In the genomic region with DNA sequence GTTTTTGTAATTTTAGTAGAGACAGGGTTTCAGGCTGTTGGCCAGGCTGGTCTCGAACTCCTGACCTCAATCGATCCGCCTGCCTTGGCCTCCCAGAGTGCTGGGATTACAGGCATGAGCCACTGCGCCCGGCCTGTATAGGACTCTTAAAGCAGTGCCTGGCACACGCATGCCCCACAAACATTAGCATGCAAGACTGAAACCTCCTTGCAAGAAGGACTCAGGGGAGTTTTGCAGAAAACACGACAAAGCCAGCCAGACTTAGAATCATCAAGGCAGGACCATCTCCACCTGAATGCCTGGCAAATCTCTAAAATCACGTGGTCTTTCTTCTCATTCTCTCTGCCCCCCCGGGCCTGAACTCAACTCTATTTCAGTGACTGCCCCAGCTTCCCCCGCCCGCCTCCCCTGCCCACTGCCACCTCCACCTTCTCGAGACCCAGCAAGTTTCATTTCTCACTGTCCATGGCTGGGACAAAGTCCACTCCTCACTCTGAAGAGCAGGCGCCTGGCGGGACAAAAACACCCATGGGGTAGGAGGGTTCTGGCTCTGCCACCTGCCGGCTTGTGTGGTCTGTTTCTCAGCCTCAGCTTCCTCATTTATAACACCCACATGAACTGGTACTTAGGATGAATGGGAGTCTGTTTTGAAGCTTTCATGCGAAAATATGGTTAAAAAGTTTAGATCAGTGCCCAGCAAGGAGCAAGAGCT, we compare ENCODE assay signal across 9 cellular contexts. TPM values are rescaled to one million over a fixed set of nuclear protein-coding genes. Genes with fewer than 3 reads are reported as not detected.
DNase-seq lines count a peak whose midpoint lies in the region; ATAC-seq and TF ChIP-seq lines count a peak whose summit lies in the region.
"Had no signal": no experiment of that assay in that cellular context is flagged by ENCODE, and none has a peak within 500 bp of the region (broad histone marks: within the 10 kb centered on the region; RNA-seq: fewer than 3 reads in every experiment).

No MANE protein-coding gene starts in this region.

- H3K27ac ChIP-seq in CD4-positive, CD25-positive, alpha-beta regulatory T cell (ENCODE audit: insufficient read depth, low read length, poor library complexity, severe bottlenecking): peak overlapping the region; percentile 60
- peak overlapping the region; percentile 20 to 48 for H3K27ac ChIP-seq in mucosa of rectum (ENCODE audit: low read depth in 2 of 2, low read length in 2 of 2)

- peak overlapping the region; percentile 77 to 91 (median 83) for H3K27ac Mint-ChIP-seq in CD4-positive, CD25-positive, alpha-beta regulatory T cell
- peak overlapping the region; percentile 62 to 68 for H3K27ac Mint-ChIP-seq in activated naive CD4-positive, alpha-beta T cell treated with anti-CD3 and anti-CD28 coated beads, Interleukin-2, amount 50 U/mL, for 72 hours
- H3K27ac Mint-ChIP-seq in glutamatergic neuron (ENCODE audit: unreplicated experiment): no peak overlapping the region

- H3K9ac ChIP-seq in mucosa of rectum (ENCODE audit: low read depth in 1 of 2, low read length in 2 of 2): no peak overlapping the region

- peak overlapping the region; percentile 66 to 86 (median 82) for H3K4me3 Mint-ChIP-seq in CD4-positive, CD25-positive, alpha-beta regulatory T cell
- H3K4me3 Mint-ChIP-seq in glutamatergic neuron (ENCODE audit: unreplicated experiment): no peak overlapping the region

- no peaks in the 10 kb centered on the region for H3K9me3 Mint-ChIP-seq in CD4-positive, CD25-positive, alpha-beta regulatory T cell
- no peaks in the 10 kb centered on the region for H3K9me3 Mint-ChIP-seq in activated naive CD4-positive, alpha-beta T cell treated with anti-CD3 and anti-CD28 coated beads, Interleukin-2, amount 50 U/mL, for 72 hours
- peaks cover 3% of the 10 kb centered on the region for H3K9me3 Mint-ChIP-seq in glutamatergic neuron (ENCODE audit: unreplicated experiment)

- peak in 1 of 3 donors; percentile 20 for DNase-seq in CD4-positive, CD25-positive, alpha-beta regulatory T cell
- DNase-seq in H7 (peak; percentile 38), glutamatergic neuron (no peak), occipital lobe (lab: John Stamatoyannopoulos, UW) (no peak), NCI-H1092 treated with DMSO at 0.1 percent for 48 hours (lab: John Stamatoyannopoulos, UW) (no peak)
- no peak for DNase-seq in activated naive CD4-positive, alpha-beta T cell treated with anti-CD3 and anti-CD28 coated beads, Interleukin-2, amount 50 U/mL, for 72 hours (ENCODE audit: low spot score in 2 of 2)
- DNase-seq: NCI-H2029 had no signal

- H3K36me3 Mint-ChIP-seq in CD4-positive, CD25-positive, alpha-beta regulatory T cell: no peaks in the 10 kb centered on the region
- H3K36me3 Mint-ChIP-seq in activated naive CD4-positive, alpha-beta T cell treated with anti-CD3 and anti-CD28 coated beads, Interleukin-2, amount 50 U/mL, for 72 hours: peaks cover 9 to 19% of the 10 kb centered on the region in 2 donors
- peaks cover 4% of the 10 kb centered on the region for H3K36me3 Mint-ChIP-seq in glutamatergic neuron (ENCODE audit: unreplicated experiment)

- no peaks in the 10 kb centered on the region for H3K9me3 ChIP-seq in CD4-positive, CD25-positive, alpha-beta regulatory T cell (ENCODE audit: control insufficient read depth in 2 of 2, low read length in 2 of 2)
- H3K9me3 ChIP-seq in mucosa of rectum (ENCODE audit: control insufficient read depth in 2 of 2, low read length in 2 of 2): no peaks in the 10 kb centered on the region

- no peak for TF ChIP-seq CTCF in glutamatergic neuron (IDR thresholded peaks at IDR 0.05; ENCODE audit: partially characterized antibody, unreplicated experiment)

- ATAC-seq in CD4-positive, CD25-positive, alpha-beta regulatory T cell (ENCODE audit: low read depth in 2 of 2): no peak
- ATAC-seq in activated naive CD4-positive, alpha-beta T cell treated with anti-CD3 and anti-CD28 coated beads, Interleukin-2, amount 50 U/mL, for 72 hours: no peak
- no peak for ATAC-seq in HG02840 (IDR thresholded peaks at IDR 0.05; ENCODE audit: low FRiP score, unreplicated experiment)

- H3K27me3 Mint-ChIP-seq in CD4-positive, CD25-positive, alpha-beta regulatory T cell: no peaks in the 10 kb centered on the region
- peaks cover 5% of the 10 kb centered on the region for H3K27me3 Mint-ChIP-seq in glutamatergic neuron (ENCODE audit: unreplicated experiment)

- H3K4me1 ChIP-seq in CD4-positive, CD25-positive, alpha-beta regulatory T cell (ENCODE audit: control insufficient read depth, insufficient read depth, low read length, poor library complexity, severe bottlenecking): peaks cover 27% of the 10 kb centered on the region
- peaks cover 12 to 17% of the 10 kb centered on the region in 2 donors for H3K4me1 ChIP-seq in mucosa of rectum (ENCODE audit: control insufficient read depth in 2 of 2, insufficient read depth in 2 of 2, low read length in 2 of 2)

- no peaks in the 10 kb centered on the region for H3K27me3 ChIP-seq in CD4-positive, CD25-positive, alpha-beta regulatory T cell (ENCODE audit: control insufficient read depth, insufficient read depth, low read length)
- H3K27me3 ChIP-seq in H7 (ENCODE audit: control insufficient read depth, insufficient read depth, low read length) (peaks cover 12% of the 10 kb centered on the region), mucosa of rectum (ENCODE audit: control insufficient read depth in 2 of 2, insufficient read depth in 2 of 2, low read length in 2 of 2) (no peaks in the 10 kb centered on the region)

- peaks cover 0 to 34% (median 17%) of the 10 kb centered on the region in 4 donors for H3K4me1 Mint-ChIP-seq in CD4-positive, CD25-positive, alpha-beta regulatory T cell
- no peaks in the 10 kb centered on the region for H3K4me1 Mint-ChIP-seq in glutamatergic neuron (ENCODE audit: low read depth, unreplicated experiment)

- no peaks in the 10 kb centered on the region for H3K36me3 ChIP-seq in CD4-positive, CD25-positive, alpha-beta regulatory T cell (ENCODE audit: control insufficient read depth, insufficient read depth, low read length)
- H3K36me3 ChIP-seq in H7 (replicated peaks; ENCODE audit: control insufficient read depth, insufficient read depth, low read length): no peaks in the 10 kb centered on the region
- no peaks in the 10 kb centered on the region for H3K36me3 ChIP-seq in mucosa of rectum (ENCODE audit: control insufficient read depth in 2 of 2, insufficient read depth in 2 of 2, low read length in 2 of 2)

- H3K4me3 ChIP-seq in CD4-positive, CD25-positive, alpha-beta regulatory T cell (ENCODE audit: low read depth, low read length): peak overlapping the region; percentile 10
- H3K4me3 ChIP-seq in H7 (ENCODE audit: insufficient read depth, low read depth, low read length) (no peak overlapping the region), mucosa of rectum (ENCODE audit: low read length in 2 of 2) (peak overlapping the region in 1 of 2 donors; percentile 50)

RNA-seq across cellular contexts. Expression of gene TICAM1, which starts 2.4 kb away (rescaled TPM):
- 28.5 TPM for total RNA-seq in CD4-positive, CD25-positive, alpha-beta regulatory T cell
- polyA plus RNA-seq in CD4-positive, CD25-positive, alpha-beta regulatory T cell: 1 to 10 TPM; 3.3 to 9.0 (median 7.3) TPM
- total RNA-seq in H7 (2014; rRNA removed; shearing (Covaris generic)): 0.17 and 0.30 TPM in 2 replicates
- 10 to 100 TPM; 18.8 to 27.5 TPM for total RNA-seq in activated naive CD4-positive, alpha-beta T cell treated with anti-CD3 and anti-CD28 coated beads, Interleukin-2, amount 50 U/mL, for 72 hours
- not detected for total RNA-seq in glutamatergic neuron (ENCODE audit: unreplicated experiment)
- 0.78 TPM for total RNA-seq in occipital lobe

RNA-seq across cellular contexts. Expression of gene FEM1A, which starts 37.6 kb away (rescaled TPM):
- 11.9 TPM for total RNA-seq in CD4-positive, CD25-positive, alpha-beta regulatory T cell
- 1 to 10 TPM; 2.2 to 4.0 (median 2.7) TPM for polyA plus RNA-seq in CD4-positive, CD25-positive, alpha-beta regulatory T cell
- total RNA-seq in H7 (2014; rRNA removed; shearing (Covaris generic)): 16.1 and 17.2 TPM in 2 replicates
- total RNA-seq in activated naive CD4-positive, alpha-beta T cell treated with anti-CD3 and anti-CD28 coated beads, Interleukin-2, amount 50 U/mL, for 72 hours: 10 to 100 TPM in 1 of 2 donors, 1 to 10 TPM in 1; 9.3 to 11.4 TPM
- total RNA-seq in glutamatergic neuron (ENCODE audit: unreplicated experiment) (11.3 TPM), occipital lobe (24.0 TPM)

RNA-seq across cellular contexts. Expression of gene PLIN3, which starts 38.3 kb away (rescaled TPM):
- 28.6 TPM for total RNA-seq in CD4-positive, CD25-positive, alpha-beta regulatory T cell
- polyA plus RNA-seq in CD4-positive, CD25-positive, alpha-beta regulatory T cell: 10 to 100 TPM; 26.5 to 35.6 (median 31.4) TPM
- total RNA-seq in H7 (2014; rRNA removed; shearing (Covaris generic)): 88.8 and 95.2 TPM in 2 replicates
- 10 to 100 TPM; 47.5 TPM for total RNA-seq in activated naive CD4-positive, alpha-beta T cell treated with anti-CD3 and anti-CD28 coated beads, Interleukin-2, amount 50 U/mL, for 72 hours
- total RNA-seq in glutamatergic neuron (ENCODE audit: unreplicated experiment) (6.8 TPM), occipital lobe (12.8 TPM)

Comparison
In these comparisons a context has a peak if more than half of its experiments do, and no peak if none do; other contexts are left out.
1. RNA of gene TICAM1, which starts 2.4 kb away (total RNA-seq): 28.5 TPM in CD4-positive, CD25-positive, alpha-beta regulatory T cell (single experiment) and 18.8 to 27.5 TPM in activated naive CD4-positive, alpha-beta T cell treated with anti-CD3 and anti-CD28 coated beads, Interleukin-2, amount 50 U/mL, for 72 hours; 0.78 TPM in occipital lobe (single experiment), 0.17 to 0.30 TPM in H7 and not detected in glutamatergic neuron (single experiment); every median in the first group is over 10 times any median in the second.